ENCODE assay signal across 8 cellular contexts in genomic region chr10:75210193-75211006, GRCh38. TPM values are rescaled to one million over a fixed set of nuclear protein-coding genes. Genes with fewer than 3 reads are reported as not detected.
DNase-seq lines count a peak whose midpoint lies in the region; ATAC-seq and TF ChIP-seq lines count a peak whose summit lies in the region.

A gene with protein sequence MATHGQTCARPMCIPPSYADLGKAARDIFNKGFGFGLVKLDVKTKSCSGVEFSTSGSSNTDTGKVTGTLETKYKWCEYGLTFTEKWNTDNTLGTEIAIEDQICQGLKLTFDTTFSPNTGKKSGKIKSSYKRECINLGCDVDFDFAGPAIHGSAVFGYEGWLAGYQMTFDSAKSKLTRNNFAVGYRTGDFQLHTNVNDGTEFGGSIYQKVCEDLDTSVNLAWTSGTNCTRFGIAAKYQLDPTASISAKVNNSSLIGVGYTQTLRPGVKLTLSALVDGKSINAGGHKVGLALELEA (plus strand): TSS chr10:75210796. CDS start chr10:75211159, 363 bp downstream.

- peaks cover 34% of the 10 kb centered on the region for H3K36me3 ChIP-seq in OCI-LY1 (ENCODE audit: insufficient read depth, low read length)

- H4K20me1 ChIP-seq in OCI-LY1 (ENCODE audit: insufficient read depth, low read length) = no peaks in the 10 kb centered on the region

- H3K9me2 ChIP-seq in OCI-LY1 (ENCODE audit: low read depth, low read length) = no peaks in the 10 kb centered on the region

- peak within 1 kb of the TSS; percentile 84 for H3K4me2 ChIP-seq in OCI-LY1 (ENCODE audit: low read length)

- peaks cover 29% of the 10 kb centered on the region for H3K79me2 ChIP-seq in OCI-LY1 (ENCODE audit: insufficient read depth, low read length)

- H3K9me3 ChIP-seq in OCI-LY1 (ENCODE audit: low read length) = no peaks in the 10 kb centered on the region

- peak within 1 kb of the TSS; percentile 80 for H3K27ac ChIP-seq in OCI-LY1 (ENCODE audit: low read depth, low read length, poor library complexity, severe bottlenecking)

- in situ Hi-C loops in Caki2 (cut with HindIII; ENCODE audit: low pct_unique_long_range_greater_than_20kb, low sequenced_read_pairs) = no loop called here

- no peaks in the 10 kb centered on the region for H3F3A ChIP-seq in OCI-LY1 (ENCODE audit: insufficient read depth, low read length)

- no peak within 1 kb of the TSS for H2AFZ ChIP-seq in OCI-LY1 (ENCODE audit: low read length)

- H3K4me3 ChIP-seq in OCI-LY1 (ENCODE audit: low read depth, low read length, poor library complexity, severe bottlenecking) (peak within 1 kb of the TSS; percentile 96), epithelial cell of esophagus (ENCODE audit: low read length) (peak within 1 kb of the TSS; percentile 80)

- ATAC-seq in GM21367 (IDR thresholded peaks at IDR 0.05; ENCODE audit: unreplicated experiment) = peak; percentile 75

- peak within 1 kb of the TSS; percentile 96 for H3K9ac ChIP-seq in OCI-LY1 (ENCODE audit: low read length)

- TF ChIP-seq CTCF in OCI-LY1 (IDR thresholded peaks at IDR 0.05; ENCODE audit: low read length) (no peak), epithelial cell of esophagus (IDR thresholded peaks at IDR 0.05; ENCODE audit: insufficient read depth, low read depth, low read length, missing control alignments) (no peak)

- no peaks in the 10 kb centered on the region for H3K27me3 ChIP-seq in OCI-LY1 (ENCODE audit: insufficient read depth, low read length)

- H3K4me1 ChIP-seq in OCI-LY1 (ENCODE audit: insufficient read depth, low read length, severe bottlenecking) = peaks cover 26% of the 10 kb centered on the region

- DNase-seq in Caki2 (ENCODE audit: low read depth) (peak; percentile 93), HT1080 (ENCODE audit: low read depth) (peak; percentile 84), activated T-cell treated with anti-CD3 and anti-CD28 coated beads for 1 hour (ENCODE audit: low read depth) (peak; percentile 92), epithelial cell of esophagus (ENCODE audit: low read depth) (peak; percentile 84), mucosa of gallbladder (ENCODE audit: low spot score) (peak; percentile 89)
- peak; percentile 85 to 90 for DNase-seq in stimulated activated CD8-positive, alpha-beta memory T cell treated with anti-CD3 and anti-CD28 coated beads, Interleukin-4, amount 100 ng/mL, for 4 hours (ENCODE audit: low read depth in 2 of 2, low spot score in 1 of 2)

RNA-seq across cellular contexts. Expression of the gene that starts here (rescaled TPM):
- total RNA-seq in Caki2 (2014; rRNA removed; shearing (Covaris generic); ENCODE audit: low replicate concordance) = 221 and 252 TPM in 2 replicates
- total RNA-seq in HT1080 (2014; rRNA removed; shearing (Covaris generic)) = 179 and 199 TPM in 2 replicates
- polyA plus RNA-seq in HT1080 (2015; cell fraction: cytosol; rRNA removed) = 258 and 276 TPM in 2 replicates
- polyA plus RNA-seq in HT1080 (2015; cell fraction: nucleus; rRNA removed) = 182 and 231 TPM in 2 replicates
- total RNA-seq in mucosa of gallbladder = 152 TPM

Comparison
In these comparisons a context has a peak if more than half of its experiments do, and no peak if none do; other contexts are left out.
1. Peak in every context shown above with its lines: DNase-seq, ATAC-seq, H3K4me3 ChIP-seq and H3K27ac ChIP-seq.